Comparison of ENCODE assay signal across 9 cellular contexts in the genomic region with DNA sequence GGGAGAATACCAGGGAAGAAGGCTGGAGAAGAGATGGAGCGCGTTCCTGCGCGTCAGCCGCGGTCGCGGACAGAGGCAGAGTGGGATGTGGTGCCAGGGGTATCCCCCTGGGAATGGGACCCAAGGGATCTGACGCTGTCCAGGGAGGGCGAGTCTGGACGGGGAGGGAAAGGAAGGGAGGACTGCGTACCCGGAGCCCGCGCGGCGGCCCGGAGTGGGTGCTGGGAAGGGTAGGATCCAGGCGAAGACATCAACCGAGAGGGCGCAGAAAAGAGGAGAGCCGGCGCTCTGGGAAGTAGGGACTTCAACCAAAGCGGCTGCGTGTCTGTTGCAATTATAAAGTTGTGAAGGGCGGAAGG. TPM values are rescaled to one million over a fixed set of nuclear protein-coding genes. Genes with fewer than 3 reads are reported as not detected.
DNase-seq lines count a peak whose midpoint lies in the region; ATAC-seq and TF ChIP-seq lines count a peak whose summit lies in the region.
"Had no signal": no experiment of that assay in that cellular context is flagged by ENCODE, and none has a peak within 500 bp of the region (broad histone marks: within the 10 kb centered on the region; RNA-seq: fewer than 3 reads in every experiment).

No MANE protein-coding gene starts in this region.

- H3K4me1 ChIP-seq in iPS-20b (ENCODE audit: insufficient read depth, low read length): no peaks in the 10 kb centered on the region; the same call in 1 of the 2 replicates
- H3K4me1 ChIP-seq in thoracic aorta (ENCODE audit: control insufficient read depth in 1 of 2, low read depth in 2 of 2): peaks cover 8 to 21% of the 10 kb centered on the region in 2 donors

- ATAC-seq in thoracic aorta (ENCODE audit: insufficient number of reproducible peaks, low FRiP score, low read depth) (no peak), GM18502 (IDR thresholded peaks at IDR 0.05; ENCODE audit: poor library complexity, unreplicated experiment) (no peak)

- H3K27ac ChIP-seq in iPS-20b (ENCODE audit: low read length) (no peak overlapping the region), thoracic aorta (no peak overlapping the region)

- H3K4me3 ChIP-seq in cardiac fibroblast (replicated peaks in 1 of 2; ENCODE audit: low read depth in 2 of 2, low read length in 2 of 2): peak overlapping the region; percentile 39 to 40
- peak overlapping the region; percentile 72 for H3K4me3 ChIP-seq in iPS-20b (ENCODE audit: low read length)
- peak overlapping the region; percentile 63 for H3K4me3 ChIP-seq in thoracic aorta

- peaks cover 61% of the 10 kb centered on the region for H3K27me3 ChIP-seq in iPS-20b (ENCODE audit: insufficient read depth, low read length)
- H3K27me3 ChIP-seq in thoracic aorta (replicated peaks; ENCODE audit: insufficient read depth): no peaks in the 10 kb centered on the region

- TF ChIP-seq CTCF in cardiac fibroblast (IDR thresholded peaks at IDR 0.05; ENCODE audit: low read depth, low read length): no peak
- TF ChIP-seq CTCF in thoracic aorta (IDR thresholded peaks at IDR 0.05): no peak

- H3K9me3 ChIP-seq in iPS-20b (ENCODE audit: insufficient read depth, low read depth, low read length): no peaks in the 10 kb centered on the region
- H3K9me3 ChIP-seq in thoracic aorta: no peaks in the 10 kb centered on the region

- peak; percentile 22 to 79 (median 75) for DNase-seq in NCI-H1417 (lab: John Stamatoyannopoulos, UW)
- DNase-seq in NCI-H1417 treated with DMSO at 0.1 percent for 48 hours (lab: John Stamatoyannopoulos, UW): no peak
- DNase-seq in cardiac fibroblast (ENCODE audit: low read depth in 2 of 2): peak; percentile 29 to 33
- no peak for DNase-seq in thoracic aorta (ENCODE audit: low spot score)
- DNase-seq in SIG-M5 (lab: John Stamatoyannopoulos, UW): no peak
- DNase-seq in iPS-NIHi11 (ENCODE audit: low spot score): no peak
- DNase-seq: activated B cell treated with CpG ODN at 0.5 μM for 24 hours had no signal

- H3K36me3 ChIP-seq in iPS-20b (ENCODE audit: insufficient read depth, low read depth, low read length) (no peaks in the 10 kb centered on the region), thoracic aorta (no peaks in the 10 kb centered on the region)

- no peak overlapping the region for H3K9ac ChIP-seq in iPS-20b (ENCODE audit: low read depth, low read length)

RNA-seq across cellular contexts. Expression of a gene that starts 0.7 kb away (rescaled TPM):
- not detected for total RNA-seq in thoracic aorta
- total RNA-seq: activated B cell treated with CpG ODN at 0.5 μM for 24 hours had no signal

Comparison
In these comparisons a context has a peak if more than half of its experiments do, and no peak if none do; other contexts are left out.
1. DNase-seq: peak in NCI-H1417 (3 of 3) and cardiac fibroblast (2 of 2); none in NCI-H1417 treated with DMSO at 0.1 percent for 48 hours (single experiment), thoracic aorta (single experiment), SIG-M5 (single experiment) and iPS-NIHi11 (single experiment).
2. Peak in every context shown above with its lines, with median percentiles within 50 percentile points of each other: H3K4me3 ChIP-seq.